28 cellular contexts compared by ENCODE assay signal in genomic region chr9:132011309-132011708, GRCh38.
"Had no signal": no experiment of that assay in that cellular context is flagged by ENCODE, and none has a peak within 500 bp of the region (broad histone marks: within the 10 kb centered on the region; RNA-seq: fewer than 3 reads in every experiment).

No MANE protein-coding gene starts in this region.

- DNase-seq: colonic mucosa; cortex of kidney; effector CD8-positive, alpha-beta T cell; effector memory CD8-positive, alpha-beta T cell; endodermal cell; erythroblast; esophagus squamous epithelium; foreskin fibroblast; foreskin melanocyte; gastrocnemius medialis; glutamatergic neuron; head of caudate nucleus; heart right ventricle; hippocampal formation; immature natural killer cell; islet precursor cell; kidney; kidney glomerular epithelial cell; left lung; left ventricle myocardium superior; lower lobe of right lung; mesenchymal stem cell; mucosa of descending colon; naive B cell; naive thymus-derived CD8-positive, alpha-beta T cell had no signal

- H3K4me3 ChIP-seq: colonic mucosa, esophagus squamous epithelium, gastrocnemius medialis, heart right ventricle, left lung, lower lobe of right lung, mucosa of descending colon had no signal

- H3K27me3 ChIP-seq: colonic mucosa, esophagus squamous epithelium, gastrocnemius medialis, heart right ventricle, left lung had no signal

- FAIRE-seq: endometrium, kidney had no signal

- H3K36me3 ChIP-seq: colonic mucosa had no signal

- H3K4me1 ChIP-seq: colonic mucosa, lower lobe of right lung had no signal

- ATAC-seq: effector memory CD8-positive, alpha-beta T cell; esophagus mucosa; gastrocnemius medialis; heart right ventricle; left lung; left ventricle myocardium superior; lower lobe of right lung; mucosa of descending colon; naive thymus-derived CD8-positive, alpha-beta T cell had no signal

- H3K9me3 ChIP-seq: colonic mucosa, esophagus squamous epithelium, gastrocnemius medialis, heart right ventricle, left lung, lower lobe of right lung, mucosa of descending colon had no signal

- H3K27ac ChIP-seq: colonic mucosa, epithelial cell of prostate, esophagus squamous epithelium, gastrocnemius medialis, heart right ventricle, left lung, lower lobe of right lung had no signal
